ENCODE assay signal across 20 cellular contexts in genomic region chr5:2981035-2981434, GRCh38.
"Had no signal": no experiment of that assay in that cellular context is flagged by ENCODE, and none has a peak within 500 bp of the region (broad histone marks: within the 10 kb centered on the region; RNA-seq: fewer than 3 reads in every experiment).

No MANE protein-coding gene starts in this region.

- ATAC-seq: gastrocnemius medialis; heart right ventricle; left cardiac atrium; left lung; left ventricle myocardium superior; lower lobe of right lung; naive thymus-derived CD4-positive, alpha-beta T cell had no signal

- H3K27ac ChIP-seq: coronary artery, dorsolateral prefrontal cortex, esophagus squamous epithelium, gastrocnemius medialis, heart right ventricle, left lung, lower lobe of right lung had no signal

- H3K9me3 ChIP-seq: esophagus squamous epithelium, gastrocnemius medialis, lower lobe of right lung had no signal

- H3K27ac Mint-ChIP-seq: mesothelial cell of epicardium; naive thymus-derived CD4-positive, alpha-beta T cell had no signal

- H3K36me3 ChIP-seq: esophagus squamous epithelium, gastrocnemius medialis, heart right ventricle, left lung, lower lobe of right lung had no signal

- H3K4me1 ChIP-seq: esophagus squamous epithelium, gastrocnemius medialis, heart right ventricle, left lung, lower lobe of right lung had no signal

- H3K27me3 Mint-ChIP-seq: naive thymus-derived CD4-positive, alpha-beta T cell had no signal

- H3K27me3 ChIP-seq: esophagus squamous epithelium, gastrocnemius medialis, heart right ventricle, left lung had no signal

- H3K4me3 Mint-ChIP-seq: mesothelial cell of epicardium; naive thymus-derived CD4-positive, alpha-beta T cell had no signal

- H3K4me1 Mint-ChIP-seq: naive thymus-derived CD4-positive, alpha-beta T cell had no signal

- DNase-seq: dermis blood vessel endothelial cell; dorsolateral prefrontal cortex; effector CD4-positive, alpha-beta T cell; effector memory CD4-positive, alpha-beta T cell; esophagus squamous epithelium; foreskin fibroblast; foreskin melanocyte; gastrocnemius medialis; glutamatergic neuron; head of caudate nucleus; heart right ventricle; hippocampal formation; left cardiac atrium; left lung; left ventricle myocardium superior; lower lobe of right lung; mesenchymal stem cell; naive thymus-derived CD4-positive, alpha-beta T cell had no signal

- H3K4me3 ChIP-seq: coronary artery, dorsolateral prefrontal cortex, esophagus squamous epithelium, gastrocnemius medialis, heart right ventricle, left lung, lower lobe of right lung had no signal
